13 cellular contexts compared by ENCODE assay signal in the genomic region with DNA sequence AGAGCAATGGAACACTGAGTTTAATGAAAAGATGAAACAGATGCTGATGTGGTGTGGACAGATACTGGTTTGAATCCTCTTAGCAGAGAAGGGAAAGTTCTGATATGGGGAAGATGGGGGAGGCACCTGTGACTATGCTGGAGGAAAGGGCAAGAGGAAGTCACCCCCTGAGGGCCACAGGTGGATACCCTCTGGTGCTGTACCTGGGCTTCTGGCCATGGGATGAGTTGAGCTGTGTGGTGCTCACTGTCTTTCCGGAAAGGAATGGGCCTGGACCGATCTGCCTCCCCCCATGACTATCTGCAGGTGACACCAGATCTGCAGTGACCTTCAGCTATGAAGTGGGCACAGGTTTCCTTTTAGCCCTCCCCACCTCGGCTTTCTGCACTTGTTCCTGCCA. TPM values are rescaled to one million over a fixed set of nuclear protein-coding genes. Genes with fewer than 3 reads are reported as not detected.
DNase-seq lines count a peak whose midpoint lies in the region; ATAC-seq and TF ChIP-seq lines count a peak whose summit lies in the region.
"Had no signal": no experiment of that assay in that cellular context is flagged by ENCODE, and none has a peak within 500 bp of the region (broad histone marks: within the 10 kb centered on the region; RNA-seq: fewer than 3 reads in every experiment).

No MANE protein-coding gene starts in this region.

- H3K4me1 Mint-ChIP-seq in activated naive CD8-positive, alpha-beta T cell treated with anti-CD3 and anti-CD28 coated beads for 36 hours, result peaks cover 42% of the 10 kb centered on the region

- peak overlapping the region; percentile 65 for H3K27ac Mint-ChIP-seq in activated naive CD8-positive, alpha-beta T cell treated with anti-CD3 and anti-CD28 coated beads for 36 hours
- H3K27ac Mint-ChIP-seq: progenitor cell of endocrine pancreas had no signal

- DNase-seq in activated naive CD8-positive, alpha-beta T cell treated with anti-CD3 and anti-CD28 coated beads for 36 hours, result no peak
- DNase-seq in osteoblast (ENCODE audit: insufficient read length, low spot score, missing footprints) (no peak), Karpas-422 (no peak)
- DNase-seq: CD4-positive, alpha-beta memory T cell; cerebellar nuclear complex; NCI-H1417 treated with DMSO at 0.1 percent for 48 hours; NCI-H446; upper lobe of right lung had no signal

- H3K27me3 Mint-ChIP-seq in activated naive CD8-positive, alpha-beta T cell treated with anti-CD3 and anti-CD28 coated beads for 36 hours, result no peaks in the 10 kb centered on the region

- no peak for TF ChIP-seq CTCF in osteoblast (IDR thresholded peaks at IDR 0.05; ENCODE audit: extremely low read depth, low read depth, low read length)

- H3K36me3 Mint-ChIP-seq in activated naive CD8-positive, alpha-beta T cell treated with anti-CD3 and anti-CD28 coated beads for 36 hours, result no peaks in the 10 kb centered on the region
- H3K36me3 Mint-ChIP-seq: CD4-positive, alpha-beta memory T cell had no signal

- H3K4me1 ChIP-seq in BLaER1 treated with 17β-estradiol and CSF1 and Interleukin-3, amounts not matched to agents 10 nM and 100 nM, result peaks cover 63 to 70% (median 65%) of the 10 kb centered on the region in 10 experiments
- peaks cover 41% of the 10 kb centered on the region for H3K4me1 ChIP-seq in osteoblast (ENCODE audit: insufficient read depth, low read length)
- H3K4me1 ChIP-seq in Karpas-422 (ENCODE audit: low read length), result peaks cover 3% of the 10 kb centered on the region

- peaks cover 0 to 4% (median 2%) of the 10 kb centered on the region in 11 experiments; a peak in 14 of 22 replicates for H3K9me3 ChIP-seq in BLaER1 treated with 17β-estradiol and CSF1 and Interleukin-3, amounts not matched to agents 10 nM and 100 nM (replicated peaks in 1 of 11)
- H3K9me3 ChIP-seq in osteoblast (ENCODE audit: low read depth, low read length) (no peaks in the 10 kb centered on the region), Karpas-422 (ENCODE audit: low read length) (no peaks in the 10 kb centered on the region)
- H3K9me3 ChIP-seq: upper lobe of right lung had no signal

- H3K9ac ChIP-seq in BLaER1 treated with 17β-estradiol and CSF1 and Interleukin-3, amounts not matched to agents 10 nM and 100 nM, result peak overlapping the region in 1 of 11 experiments; percentile 58; a peak in 1 of 22 replicates
- H3K9ac ChIP-seq in Karpas-422 (ENCODE audit: low read length), result no peak overlapping the region

- H3K4me3 ChIP-seq in BLaER1 treated with 17β-estradiol and CSF1 and Interleukin-3, amounts not matched to agents 10 nM and 100 nM, result no peak overlapping the region
- H3K4me3 ChIP-seq in osteoblast (ENCODE audit: insufficient read depth, low read length) (no peak overlapping the region), Karpas-422 (ENCODE audit: low read length) (no peak overlapping the region)
- H3K4me3 ChIP-seq: upper lobe of right lung had no signal

- H3K4me3 Mint-ChIP-seq in activated naive CD8-positive, alpha-beta T cell treated with anti-CD3 and anti-CD28 coated beads for 36 hours, result peak overlapping the region; percentile 2

- peak overlapping the region in 4 of 11 experiments; percentile 27 to 62 (median 58); a peak in 5 of 22 replicates for H3K27ac ChIP-seq in BLaER1 treated with 17β-estradiol and CSF1 and Interleukin-3, amounts not matched to agents 10 nM and 100 nM
- H3K27ac ChIP-seq in osteoblast (ENCODE audit: low read depth, low read length), result peak overlapping the region; percentile 90
- no peak overlapping the region for H3K27ac ChIP-seq in Karpas-422 (ENCODE audit: low read length)
- H3K27ac ChIP-seq: upper lobe of right lung had no signal

- H3K9me3 Mint-ChIP-seq in activated naive CD8-positive, alpha-beta T cell treated with anti-CD3 and anti-CD28 coated beads for 36 hours, result no peaks in the 10 kb centered on the region
- H3K9me3 Mint-ChIP-seq: CD4-positive, alpha-beta memory T cell had no signal

- H4K20me1 ChIP-seq in BLaER1 treated with 17β-estradiol and CSF1 and Interleukin-3, amounts not matched to agents 10 nM and 100 nM, result no peaks in the 10 kb centered on the region
- H4K20me1 ChIP-seq in osteoblast (ENCODE audit: insufficient read depth, low read length) (no peaks in the 10 kb centered on the region), Karpas-422 (ENCODE audit: insufficient read depth, low read depth, low read length) (no peaks in the 10 kb centered on the region)

- peak overlapping the region; percentile 67 to 99 (median 83) for H3K4me2 ChIP-seq in BLaER1 treated with 17β-estradiol and CSF1 and Interleukin-3, amounts not matched to agents 10 nM and 100 nM
- H3K4me2 ChIP-seq in osteoblast (ENCODE audit: insufficient read depth, low read length) (peak overlapping the region; percentile 38), Karpas-422 (ENCODE audit: low read depth, low read length, poor library complexity, severe bottlenecking) (no peak overlapping the region)

- no peak overlapping the region for H2AFZ ChIP-seq in osteoblast (ENCODE audit: low read length)
- H2AFZ ChIP-seq in Karpas-422 (ENCODE audit: low read length), result no peak overlapping the region

- H3K9me2 ChIP-seq in Karpas-422 (replicated peaks; ENCODE audit: insufficient read depth, low read length), result no peaks in the 10 kb centered on the region

- ATAC-seq in HG02759 (IDR thresholded peaks at IDR 0.05; ENCODE audit: unreplicated experiment), result peak; percentile 43
- ATAC-seq in HG02970 (IDR thresholded peaks at IDR 0.05; ENCODE audit: low FRiP score, unreplicated experiment), result no peak
- ATAC-seq in HG03469 (IDR thresholded peaks at IDR 0.05; ENCODE audit: unreplicated experiment), result no peak

- H3K27me3 ChIP-seq in BLaER1 treated with 17β-estradiol and CSF1 and Interleukin-3, amounts not matched to agents 10 nM and 100 nM, result no peaks in the 10 kb centered on the region
- H3K27me3 ChIP-seq in osteoblast (ENCODE audit: insufficient read depth, low read length) (no peaks in the 10 kb centered on the region), Karpas-422 (ENCODE audit: low read length) (no peaks in the 10 kb centered on the region)
- H3K27me3 ChIP-seq: upper lobe of right lung had no signal

- H3K79me2 ChIP-seq in osteoblast (ENCODE audit: insufficient read depth, low read length) (no peaks in the 10 kb centered on the region), Karpas-422 (ENCODE audit: low read length) (no peaks in the 10 kb centered on the region)

- H3K36me3 ChIP-seq in BLaER1 treated with 17β-estradiol and CSF1 and Interleukin-3, amounts not matched to agents 10 nM and 100 nM, result no peaks in the 10 kb centered on the region
- H3K36me3 ChIP-seq in osteoblast (ENCODE audit: insufficient read depth, low read length), result no peaks in the 10 kb centered on the region
- H3K36me3 ChIP-seq in Karpas-422 (ENCODE audit: insufficient read depth, low read length), result no peaks in the 10 kb centered on the region
- H3K36me3 ChIP-seq: upper lobe of right lung had no signal

RNA-seq across cellular contexts. Expression of gene IER5, which starts 52.4 kb away (rescaled TPM):
- total RNA-seq in activated naive CD8-positive, alpha-beta T cell treated with anti-CD3 and anti-CD28 coated beads for 36 hours, result 10 to 100 TPM; 29.7 to 30.3 TPM
- total RNA-seq in osteoblast, result 16.2 and 17.4 TPM in 2 replicates
- total RNA-seq in Karpas-422 (2014; rRNA removed; shearing (Covaris generic); ENCODE audit: low replicate concordance), result 5.3 and 9.9 TPM in 2 replicates
